Comparison of ENCODE assay signal across 12 cellular contexts in genomic region chr15:78206326-78207109, GRCh38. TPM values are rescaled to one million over a fixed set of nuclear protein-coding genes. Genes with fewer than 3 reads are reported as not detected.
DNase-seq lines count a peak whose midpoint lies in the region; ATAC-seq, FAIRE-seq and TF ChIP-seq lines count a peak whose summit lies in the region.
"Had no signal": no experiment of that assay in that cellular context is flagged by ENCODE, and none has a peak within 500 bp of the region (broad histone marks: within the 10 kb centered on the region; RNA-seq: fewer than 3 reads in every experiment).

No MANE protein-coding gene starts in this region.

- H3K27ac Mint-ChIP-seq in astrocyte (ENCODE audit: unreplicated experiment) (no peak overlapping the region), mesothelial cell of epicardium (peak overlapping the region; percentile 50)
- H3K27ac Mint-ChIP-seq: activated naive CD4-positive, alpha-beta T cell treated with anti-CD3 and anti-CD28 coated beads, Interleukin-2, amount 50 U/mL, for 24 hours had no signal

- H2AFZ ChIP-seq in astrocyte (ENCODE audit: low read depth, low read length), result peak overlapping the region; percentile 27

- intact Hi-C loops in Right ventricle myocardium inferior (cut with DNase I), result no loop called here

- H3K27me3 ChIP-seq in right atrium auricular region (no peaks in the 10 kb centered on the region), astrocyte (ENCODE audit: insufficient read depth, low read length) (peaks cover 8% of the 10 kb centered on the region)
- H3K27me3 ChIP-seq: upper lobe of left lung had no signal

- DNase-seq in right atrium auricular region (ENCODE audit: low spot score), result peak; percentile 57
- no peak for DNase-seq in Right ventricle myocardium inferior (ENCODE audit: missing footprints)
- DNase-seq in astrocyte (ENCODE audit: low read depth), result peak; percentile 26
- DNase-seq in mesothelial cell of epicardium (ENCODE audit: low spot score in 2 of 2, unreplicated experiment in 2 of 2), result no peak
- DNase-seq in ureter (ENCODE audit: low spot score), result peak; percentile 40
- DNase-seq in NCI-H2029 (lab: John Stamatoyannopoulos, UW), result no peak
- DNase-seq in KBM-7, result no peak
- no peak for DNase-seq in DMS114 treated with DMSO at 0.1 percent for 48 hours (lab: John Stamatoyannopoulos, UW; ENCODE audit: unreplicated experiment)
- DNase-seq: NCI-H2081, RPMI8226, upper lobe of left lung had no signal

- H3K27ac ChIP-seq in right atrium auricular region, result peak overlapping the region; percentile 81 to 93
- H3K27ac ChIP-seq in astrocyte (ENCODE audit: low read depth, low read length), result no peak overlapping the region
- H3K27ac ChIP-seq: upper lobe of left lung had no signal

- H3K9ac ChIP-seq in astrocyte (ENCODE audit: low read length), result no peak overlapping the region

- H3K4me2 ChIP-seq in astrocyte (ENCODE audit: low read length), result peak overlapping the region; percentile 46

- no peak for ATAC-seq in Right ventricle myocardium inferior

- FAIRE-seq in astrocyte (lab: Jason Lieb, UNC), result no peak

- H3K27me3 Mint-ChIP-seq in astrocyte (ENCODE audit: low read depth, unreplicated experiment) (peaks cover 19% of the 10 kb centered on the region), mesothelial cell of epicardium (ENCODE audit: low read depth) (peaks cover 3% of the 10 kb centered on the region)
- H3K27me3 Mint-ChIP-seq: activated naive CD4-positive, alpha-beta T cell treated with anti-CD3 and anti-CD28 coated beads, Interleukin-2, amount 50 U/mL, for 24 hours had no signal

- H3K36me3 ChIP-seq in right atrium auricular region (no peaks in the 10 kb centered on the region), astrocyte (ENCODE audit: insufficient read depth, low read length) (no peaks in the 10 kb centered on the region)
- H3K36me3 ChIP-seq: upper lobe of left lung had no signal

- TF ChIP-seq CTCF in right atrium auricular region (IDR thresholded peaks at IDR 0.05) (no peak), astrocyte (IDR thresholded peaks at IDR 0.05; ENCODE audit: insufficient read depth, low read depth, low read length) (no peak), mesothelial cell of epicardium (IDR thresholded peaks at IDR 0.05; ENCODE audit: unreplicated experiment) (no peak)

- no peaks in the 10 kb centered on the region for H3K79me2 ChIP-seq in astrocyte (ENCODE audit: insufficient read depth, low read length)

- in situ Hi-C loops in KBM-7 (cut with MboI; ENCODE audit: low pct_unique_long_range_greater_than_20kb, low sequenced_read_pairs), result no loop called here

- no peaks in the 10 kb centered on the region for H3K36me3 Mint-ChIP-seq in astrocyte (ENCODE audit: low read depth, unreplicated experiment)
- H3K36me3 Mint-ChIP-seq in mesothelial cell of epicardium, result no peaks in the 10 kb centered on the region
- H3K36me3 Mint-ChIP-seq: activated naive CD4-positive, alpha-beta T cell treated with anti-CD3 and anti-CD28 coated beads, Interleukin-2, amount 50 U/mL, for 24 hours had no signal

- H3K4me1 ChIP-seq in right atrium auricular region, result peaks cover 0 to 76% of the 10 kb centered on the region in 2 donors
- H3K4me1 ChIP-seq in astrocyte (ENCODE audit: insufficient read depth, low read length), result peaks cover 11% of the 10 kb centered on the region

- H3K9me3 ChIP-seq in right atrium auricular region (no peaks in the 10 kb centered on the region), astrocyte (ENCODE audit: insufficient read depth, low read depth, low read length) (no peaks in the 10 kb centered on the region)
- H3K9me3 ChIP-seq: upper lobe of left lung had no signal

- H3K4me3 Mint-ChIP-seq in astrocyte (ENCODE audit: unreplicated experiment) (no peak overlapping the region), mesothelial cell of epicardium (no peak overlapping the region)
- H3K4me3 Mint-ChIP-seq: activated naive CD4-positive, alpha-beta T cell treated with anti-CD3 and anti-CD28 coated beads, Interleukin-2, amount 50 U/mL, for 24 hours had no signal

- H3K9me3 Mint-ChIP-seq in astrocyte (ENCODE audit: unreplicated experiment) (no peaks in the 10 kb centered on the region), mesothelial cell of epicardium (no peaks in the 10 kb centered on the region)
- H3K9me3 Mint-ChIP-seq: activated naive CD4-positive, alpha-beta T cell treated with anti-CD3 and anti-CD28 coated beads, Interleukin-2, amount 50 U/mL, for 24 hours had no signal

- no peaks in the 10 kb centered on the region for H4K20me1 ChIP-seq in astrocyte (ENCODE audit: insufficient read depth, low read length)

- H3K4me1 Mint-ChIP-seq in astrocyte (ENCODE audit: low read depth, unreplicated experiment) (peaks cover 10% of the 10 kb centered on the region), mesothelial cell of epicardium (peaks cover 28% of the 10 kb centered on the region)
- H3K4me1 Mint-ChIP-seq: activated naive CD4-positive, alpha-beta T cell treated with anti-CD3 and anti-CD28 coated beads, Interleukin-2, amount 50 U/mL, for 24 hours had no signal

- no peak overlapping the region for H3K4me3 ChIP-seq in right atrium auricular region
- H3K4me3 ChIP-seq in astrocyte (ENCODE audit: insufficient read depth, low read depth, low read length), result no peak overlapping the region
- H3K4me3 ChIP-seq: upper lobe of left lung had no signal

RNA-seq across cellular contexts. Expression of gene ACSBG1, which starts 27.8 kb away (rescaled TPM):
- total RNA-seq in right atrium auricular region (not detected), Right ventricle myocardium inferior (0.14 TPM), astrocyte (not detected in 2 replicates), mesothelial cell of epicardium (0.57 to 1.2 TPM (median 0.73 TPM) in 3 replicates), ureter (1.6 TPM)

RNA-seq across cellular contexts. Expression of gene IDH3A, which starts 57.4 kb away (rescaled TPM):
- total RNA-seq in right atrium auricular region, result 100 to 1,000 TPM; 188 to 352 TPM
- 425 TPM for total RNA-seq in Right ventricle myocardium inferior
- total RNA-seq in astrocyte, result 36.3 and 37.9 TPM in 2 replicates
- total RNA-seq in mesothelial cell of epicardium, result 27.9 to 33.8 TPM (median 28.9 TPM) in 3 replicates
- 85.7 TPM for total RNA-seq in ureter

RNA-seq across cellular contexts. Expression of gene DNAJA4, which starts 57.8 kb away (rescaled TPM):
- 10 to 100 TPM; 70.0 to 78.0 TPM for total RNA-seq in right atrium auricular region
- total RNA-seq in Right ventricle myocardium inferior, result 125 TPM
- 0.14 TPM in 1 of 2 replicates, not detected in the other for total RNA-seq in astrocyte
- 0.13 to 0.18 TPM in 2 of 3 replicates, not detected in the other for total RNA-seq in mesothelial cell of epicardium
- 78.0 TPM for total RNA-seq in ureter

Comparison
In these comparisons a context has a peak if more than half of its experiments do, and no peak if none do; other contexts are left out.
1. DNase-seq: peak in right atrium auricular region (single experiment), astrocyte (single experiment) and ureter (single experiment); none in Right ventricle myocardium inferior (single experiment), mesothelial cell of epicardium (0 of 2), NCI-H2029 (single experiment), KBM-7 (single experiment) and DMS114 treated with DMSO at 0.1 percent for 48 hours (single experiment).
2. RNA of gene DNAJA4, which starts 57.8 kb away (total RNA-seq): 125 TPM in Right ventricle myocardium inferior (single experiment), 70.0 to 78.0 TPM in right atrium auricular region and 78.0 TPM in ureter (single experiment); 0.14 TPM in astrocyte and 0.13 to 0.18 TPM in mesothelial cell of epicardium; every median in the first group is over 10 times any median in the second.